In genomic region chr2:171512683-171513082, GRCh38 we compare ENCODE assay signal across 29 cellular contexts.
"Had no signal": no experiment of that assay in that cellular context is flagged by ENCODE, and none has a peak within 500 bp of the region (broad histone marks: within the 10 kb centered on the region; RNA-seq: fewer than 3 reads in every experiment).

No MANE protein-coding gene starts in this region.

- H3K79me2 ChIP-seq: hepatocyte, parathyroid adenoma had no signal

- H3K27ac Mint-ChIP-seq: endodermal cell; memory B cell; naive B cell; natural killer cell treated with Interleukin-12 subunit alpha and Interleukin-12 subunit beta and Interleukin-15 and Interleukin-18, amount 100 ng/mL, for 72 hours; progenitor cell of endocrine pancreas; stimulated activated effector memory CD8-positive, alpha-beta T cell treated with anti-CD3 and anti-CD28 coated beads, Interleukin-12 subunit alpha, Interleukin-12 subunit beta, amount 100 ng/mL, for 72 hours; type B pancreatic cell had no signal

- H3K9me3 ChIP-seq: colonic mucosa, esophagus muscularis mucosa, gastroesophageal sphincter, heart left ventricle, stomach, tibial artery had no signal

- H3K9me3 Mint-ChIP-seq: dendritic cell treated with granulocyte-macrophage colony-stimulating factor and Interleukin-4, amounts not matched to agents 40 ng/mL and 50 ng/mL, for 4 days; endodermal cell; memory B cell; naive B cell; natural killer cell treated with Interleukin-12 subunit alpha and Interleukin-12 subunit beta and Interleukin-15 and Interleukin-18, amount 100 ng/mL, for 72 hours; neural crest cell; stimulated activated effector memory CD8-positive, alpha-beta T cell treated with anti-CD3 and anti-CD28 coated beads, Interleukin-12 subunit alpha, Interleukin-12 subunit beta, amount 100 ng/mL, for 72 hours; type B pancreatic cell had no signal

- H2AFZ ChIP-seq: hepatocyte, parathyroid adenoma had no signal

- H3K36me3 Mint-ChIP-seq: naive B cell; natural killer cell treated with Interleukin-12 subunit alpha and Interleukin-12 subunit beta and Interleukin-15 and Interleukin-18, amount 100 ng/mL, for 72 hours; stimulated activated effector memory CD8-positive, alpha-beta T cell treated with anti-CD3 and anti-CD28 coated beads, Interleukin-12 subunit alpha, Interleukin-12 subunit beta, amount 100 ng/mL, for 72 hours; type B pancreatic cell had no signal

- H3K27ac ChIP-seq: colonic mucosa, epithelial cell of prostate, esophagus muscularis mucosa, foreskin keratinocyte, gastroesophageal sphincter, heart left ventricle, hepatocyte, parathyroid adenoma, stomach, tibial artery had no signal

- H3K4me3 ChIP-seq: colonic mucosa, esophagus muscularis mucosa, gastroesophageal sphincter, heart left ventricle, hepatocyte, lung, smooth muscle cell, stomach, tibial artery had no signal

- H3K4me3 Mint-ChIP-seq: dendritic cell treated with granulocyte-macrophage colony-stimulating factor and Interleukin-4, amounts not matched to agents 40 ng/mL and 50 ng/mL, for 4 days; endodermal cell; memory B cell; naive B cell; natural killer cell treated with Interleukin-12 subunit alpha and Interleukin-12 subunit beta and Interleukin-15 and Interleukin-18, amount 100 ng/mL, for 72 hours; neural crest cell; stimulated activated effector memory CD8-positive, alpha-beta T cell treated with anti-CD3 and anti-CD28 coated beads, Interleukin-12 subunit alpha, Interleukin-12 subunit beta, amount 100 ng/mL, for 72 hours; type B pancreatic cell had no signal

- ATAC-seq: foreskin keratinocyte; gastroesophageal sphincter; left lobe of liver; natural killer cell treated with Interleukin-12 subunit alpha and Interleukin-12 subunit beta and Interleukin-15 and Interleukin-18, amount 100 ng/mL, for 72 hours; sciatic nerve; stimulated activated effector memory CD8-positive, alpha-beta T cell treated with anti-CD3 and anti-CD28 coated beads, Interleukin-12 subunit alpha, Interleukin-12 subunit beta, amount 100 ng/mL, for 72 hours had no signal

- H3K27me3 ChIP-seq: colonic mucosa, esophagus muscularis mucosa, gastroesophageal sphincter, heart left ventricle, hepatocyte, stomach, tibial artery had no signal

- H3K4me1 ChIP-seq: colonic mucosa, esophagus muscularis mucosa, foreskin keratinocyte, gastroesophageal sphincter, parathyroid adenoma, stomach had no signal

- H3K36me3 ChIP-seq: colonic mucosa, esophagus muscularis mucosa, gastroesophageal sphincter, heart left ventricle, stomach, tibial artery had no signal

- H3K9ac ChIP-seq: parathyroid adenoma had no signal

- DNase-seq: colonic mucosa; effector CD8-positive, alpha-beta T cell; endodermal cell; foreskin keratinocyte; heart left ventricle; kidney; naive B cell; stimulated activated CD4-positive, alpha-beta T cell treated with anti-CD3 and anti-CD28 coated beads, Interleukin-12 subunit alpha, Interleukin-12 subunit beta, amount 100 ng/mL, for 4 hours; stimulated activated CD4-positive, alpha-beta T cell treated with anti-CD3 and anti-CD28 coated beads, Interleukin-1b, Interleukin-23, amount 100 ng/mL, for 48 hours; stimulated activated CD4-positive, alpha-beta T cell treated with anti-CD3 and anti-CD28 coated beads, Interleukin-4, amount 100 ng/mL, for 24 hours; stimulated activated naive CD4-positive, alpha-beta T cell treated with Interleukin-2 at 50 U/mL for 16 hours; stomach; tibial artery had no signal

- H3K27me3 Mint-ChIP-seq: naive B cell had no signal

- FAIRE-seq: kidney had no signal

- H3K4me2 ChIP-seq: hepatocyte, smooth muscle cell had no signal
